In genomic region chr3:145620002-145620401, GRCh38 we compare ENCODE assay signal across 1 cellular context.
TF ChIP-seq lines count a peak whose summit lies in the region.

No MANE protein-coding gene starts in this region.

TF ChIP-seq in GM23338, 12 proteins besides CTCF, POLR2A, EP300 and RAD21 (continued from another document):
- TF ChIP-seq, protein P1, sequence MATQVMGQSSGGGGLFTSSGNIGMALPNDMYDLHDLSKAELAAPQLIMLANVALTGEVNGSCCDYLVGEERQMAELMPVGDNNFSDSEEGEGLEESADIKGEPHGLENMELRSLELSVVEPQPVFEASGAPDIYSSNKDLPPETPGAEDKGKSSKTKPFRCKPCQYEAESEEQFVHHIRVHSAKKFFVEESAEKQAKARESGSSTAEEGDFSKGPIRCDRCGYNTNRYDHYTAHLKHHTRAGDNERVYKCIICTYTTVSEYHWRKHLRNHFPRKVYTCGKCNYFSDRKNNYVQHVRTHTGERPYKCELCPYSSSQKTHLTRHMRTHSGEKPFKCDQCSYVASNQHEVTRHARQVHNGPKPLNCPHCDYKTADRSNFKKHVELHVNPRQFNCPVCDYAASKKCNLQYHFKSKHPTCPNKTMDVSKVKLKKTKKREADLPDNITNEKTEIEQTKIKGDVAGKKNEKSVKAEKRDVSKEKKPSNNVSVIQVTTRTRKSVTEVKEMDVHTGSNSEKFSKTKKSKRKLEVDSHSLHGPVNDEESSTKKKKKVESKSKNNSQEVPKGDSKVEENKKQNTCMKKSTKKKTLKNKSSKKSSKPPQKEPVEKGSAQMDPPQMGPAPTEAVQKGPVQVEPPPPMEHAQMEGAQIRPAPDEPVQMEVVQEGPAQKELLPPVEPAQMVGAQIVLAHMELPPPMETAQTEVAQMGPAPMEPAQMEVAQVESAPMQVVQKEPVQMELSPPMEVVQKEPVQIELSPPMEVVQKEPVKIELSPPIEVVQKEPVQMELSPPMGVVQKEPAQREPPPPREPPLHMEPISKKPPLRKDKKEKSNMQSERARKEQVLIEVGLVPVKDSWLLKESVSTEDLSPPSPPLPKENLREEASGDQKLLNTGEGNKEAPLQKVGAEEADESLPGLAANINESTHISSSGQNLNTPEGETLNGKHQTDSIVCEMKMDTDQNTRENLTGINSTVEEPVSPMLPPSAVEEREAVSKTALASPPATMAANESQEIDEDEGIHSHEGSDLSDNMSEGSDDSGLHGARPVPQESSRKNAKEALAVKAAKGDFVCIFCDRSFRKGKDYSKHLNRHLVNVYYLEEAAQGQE (IDR thresholded peaks at IDR 0.05; ENCODE audit: unreplicated experiment), result no peak
- TF ChIP-seq ZNF114 (CRISPR knock-in tag; IDR thresholded peaks at IDR 0.05), result no peak
- no peak for TF ChIP-seq JUNB (IDR thresholded peaks at IDR 0.05; ENCODE audit: unreplicated experiment)
- no peak for TF ChIP-seq POLR2AphosphoS5 (IDR thresholded peaks at IDR 0.05; ENCODE audit: low read depth)
- no peak for TF ChIP-seq CREB1 (CRISPR knock-in tag; IDR thresholded peaks at IDR 0.05; ENCODE audit: low read depth)
